Comparison of ENCODE assay signal across 12 cellular contexts in the genomic region with DNA sequence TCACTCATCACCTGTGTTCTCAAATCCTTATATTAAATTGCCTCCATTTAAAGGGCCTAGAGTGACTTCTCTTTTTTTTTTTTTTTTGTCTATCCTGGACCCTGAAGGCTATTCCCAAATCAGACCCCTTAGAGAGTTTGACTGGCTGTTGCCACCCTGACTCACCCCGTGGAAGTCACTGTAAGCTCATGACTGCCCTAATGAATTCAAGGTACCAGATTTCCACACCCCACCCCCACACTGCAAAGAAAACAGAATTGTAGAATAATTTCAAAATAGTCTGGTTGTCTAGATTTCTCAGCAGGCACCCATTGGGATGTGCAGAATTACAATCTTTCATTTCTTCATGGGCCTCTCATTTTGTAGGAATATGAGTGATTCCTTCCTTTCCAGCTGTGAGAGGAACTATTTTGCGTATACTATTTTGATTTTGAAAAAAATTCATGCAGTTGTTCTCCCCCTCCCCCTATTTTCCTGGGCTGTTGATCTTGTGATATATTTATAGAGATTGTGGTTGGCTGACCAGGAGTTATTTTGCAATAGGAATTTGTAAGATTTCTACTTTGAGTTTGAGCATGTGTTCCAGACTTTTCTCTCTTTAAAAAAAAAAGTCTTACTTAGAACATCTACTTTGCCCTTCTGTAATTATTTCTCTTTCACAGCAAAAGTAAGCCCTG.
DNase-seq lines count a peak whose midpoint lies in the region; ATAC-seq and TF ChIP-seq lines count a peak whose summit lies in the region.
"Had no signal": no experiment of that assay in that cellular context is flagged by ENCODE, and none has a peak within 500 bp of the region (broad histone marks: within the 10 kb centered on the region; RNA-seq: fewer than 3 reads in every experiment).

No MANE protein-coding gene starts in this region.

- H3K4me3 ChIP-seq in heart left ventricle (no peak overlapping the region), right atrium auricular region (no peak overlapping the region), uterus (no peak overlapping the region)

- no peaks in the 10 kb centered on the region for H3K36me3 Mint-ChIP-seq in stimulated activated memory B cell treated with anti-CD40 and anti-IgM and Interleukin-4, amounts not matched to agents 10 μg/mL and 1 μg/mL and 100 μg/mL, for 72 hours
- H3K36me3 Mint-ChIP-seq: IgD-negative memory B cell had no signal

- H3K27ac ChIP-seq in heart left ventricle: peak overlapping the region in 2 of 12 donors; percentile 24 to 41
- peak overlapping the region in 1 of 2 donors; percentile 51 for H3K27ac ChIP-seq in right atrium auricular region
- H3K27ac ChIP-seq in uterus: peak overlapping the region; percentile 50 to 80

- H3K9me3 Mint-ChIP-seq in stimulated activated memory B cell treated with anti-CD40 and anti-IgM and Interleukin-4, amounts not matched to agents 10 μg/mL and 1 μg/mL and 100 μg/mL, for 72 hours: no peaks in the 10 kb centered on the region
- H3K9me3 Mint-ChIP-seq: central memory CD8-positive, alpha-beta T cell had no signal

- peak in 3 of 4 donors; percentile 16 to 56 (median 45) for ATAC-seq in heart left ventricle
- ATAC-seq in stimulated activated memory B cell treated with anti-CD40 and anti-IgM and Interleukin-4, amounts not matched to agents 10 μg/mL and 1 μg/mL and 100 μg/mL, for 72 hours: no peak
- no peak for ATAC-seq in HG03520 (IDR thresholded peaks at IDR 0.05; ENCODE audit: unreplicated experiment)
- ATAC-seq in stimulated activated naive CD8-positive, alpha-beta T cell treated with anti-CD3 and anti-CD28 coated beads, Interleukin-15, Interleukin-2, amounts not matched to agents 100 U/mL and 50 U/mL, for 24 hours: no peak
- ATAC-seq: T-helper 17 cell had no signal

- no peaks in the 10 kb centered on the region for H3K27me3 ChIP-seq in heart left ventricle
- H3K27me3 ChIP-seq in right atrium auricular region: no peaks in the 10 kb centered on the region
- H3K27me3 ChIP-seq in uterus: no peaks in the 10 kb centered on the region

- no peak overlapping the region for H3K4me3 Mint-ChIP-seq in stimulated activated memory B cell treated with anti-CD40 and anti-IgM and Interleukin-4, amounts not matched to agents 10 μg/mL and 1 μg/mL and 100 μg/mL, for 72 hours
- H3K4me3 Mint-ChIP-seq: central memory CD8-positive, alpha-beta T cell; IgD-negative memory B cell; T-helper 17 cell had no signal

- H3K9me3 ChIP-seq in heart left ventricle (no peaks in the 10 kb centered on the region), right atrium auricular region (no peaks in the 10 kb centered on the region), uterus (no peaks in the 10 kb centered on the region)

- TF ChIP-seq CTCF in heart left ventricle (IDR thresholded peaks at IDR 0.05) (no peak), right atrium auricular region (IDR thresholded peaks at IDR 0.05) (no peak), uterus (IDR thresholded peaks at IDR 0.05) (no peak)

- H3K27ac Mint-ChIP-seq in stimulated activated memory B cell treated with anti-CD40 and anti-IgM and Interleukin-4, amounts not matched to agents 10 μg/mL and 1 μg/mL and 100 μg/mL, for 72 hours: no peak overlapping the region
- H3K27ac Mint-ChIP-seq: T-helper 17 cell had no signal

- H3K4me1 ChIP-seq in heart left ventricle (peaks cover 0 to 33% (median 6%) of the 10 kb centered on the region in 12 donors), right atrium auricular region (no peaks in the 10 kb centered on the region), uterus (no peaks in the 10 kb centered on the region)

- H3K36me3 ChIP-seq in heart left ventricle (no peaks in the 10 kb centered on the region), right atrium auricular region (no peaks in the 10 kb centered on the region), uterus (no peaks in the 10 kb centered on the region)

- TF ChIP-seq POLR2A in heart left ventricle (IDR thresholded peaks at IDR 0.05): no peak
- TF ChIP-seq POLR2A in uterus (IDR thresholded peaks at IDR 0.05): no peak

- no peaks in the 10 kb centered on the region for H3K4me1 Mint-ChIP-seq in stimulated activated memory B cell treated with anti-CD40 and anti-IgM and Interleukin-4, amounts not matched to agents 10 μg/mL and 1 μg/mL and 100 μg/mL, for 72 hours
- H3K4me1 Mint-ChIP-seq: central memory CD8-positive, alpha-beta T cell; IgD-negative memory B cell had no signal

- DNase-seq in heart left ventricle (no peak), right atrium auricular region (ENCODE audit: low spot score) (no peak), brain pericyte (ENCODE audit: low read depth, low spot score) (peak; percentile 69), left kidney (ENCODE audit: low read depth, low spot score) (peak; percentile 63), uterus (peak in 1 of 2 donors; percentile 37)
- no peak for DNase-seq in stimulated activated naive CD8-positive, alpha-beta T cell treated with anti-CD3 and anti-CD28 coated beads, Interleukin-15, Interleukin-2, amounts not matched to agents 100 U/mL and 50 U/mL, for 24 hours
- DNase-seq: AML-193, T-helper 17 cell had no signal

- H3K27me3 Mint-ChIP-seq in stimulated activated memory B cell treated with anti-CD40 and anti-IgM and Interleukin-4, amounts not matched to agents 10 μg/mL and 1 μg/mL and 100 μg/mL, for 72 hours: peaks cover 8% of the 10 kb centered on the region

- intact Hi-C loops in heart left ventricle (cut with DNase I): no loop called here
- intact Hi-C loops in uterus (cut with DNase I; ENCODE audit: low total_unique reads): no loop called here

- 67 to 76% (median 72%) methylated on average over 2 of the region's 2 CpGs for WGBS in heart left ventricle, 4 donors

Comparison
In these comparisons a context has a peak if more than half of its experiments do, and no peak if none do; other contexts are left out.
1. ATAC-seq: peak in heart left ventricle (3 of 4); none in stimulated activated memory B cell treated with anti-CD40 and anti-IgM and Interleukin-4, amounts not matched to agents 10 μg/mL and 1 μg/mL and 100 μg/mL, for 72 hours (single experiment), HG03520 (single experiment) and stimulated activated naive CD8-positive, alpha-beta T cell treated with anti-CD3 and anti-CD28 coated beads, Interleukin-15, Interleukin-2, amounts not matched to agents 100 U/mL and 50 U/mL, for 24 hours (single experiment).
2. DNase-seq: peak in brain pericyte (single experiment) and left kidney (single experiment); none in heart left ventricle (0 of 5), right atrium auricular region (single experiment) and stimulated activated naive CD8-positive, alpha-beta T cell treated with anti-CD3 and anti-CD28 coated beads, Interleukin-15, Interleukin-2, amounts not matched to agents 100 U/mL and 50 U/mL, for 24 hours (single experiment).